Comparison of ENCODE assay signal across 14 cellular contexts in genomic region chr1:20322825-20323612, GRCh38. TPM values are rescaled to one million over a fixed set of nuclear protein-coding genes. Genes with fewer than 3 reads are reported as not detected.
DNase-seq lines count a peak whose midpoint lies in the region; ATAC-seq and TF ChIP-seq lines count a peak whose summit lies in the region.
"Had no signal": no experiment of that assay in that cellular context is flagged by ENCODE, and none has a peak within 500 bp of the region (broad histone marks: within the 10 kb centered on the region; RNA-seq: fewer than 3 reads in every experiment).

No MANE protein-coding gene starts in this region.

- H3K4me3 ChIP-seq in OCI-LY3 (ENCODE audit: low read length) = no peak overlapping the region
- H3K4me3 ChIP-seq in fibroblast of pulmonary artery (replicated peaks; ENCODE audit: low read depth, low read length) = no peak overlapping the region
- H3K4me3 ChIP-seq in lower leg skin (ENCODE audit: low read depth, poor library complexity, severe bottlenecking) = no peak overlapping the region
- H3K4me3 ChIP-seq: thyroid gland had no signal

- no peaks in the 10 kb centered on the region for H3K9me3 Mint-ChIP-seq in activated T-cell treated with anti-CD3 and anti-CD28 coated beads, Interleukin-2, amount 50 U/mL, for 4 hours

- no peaks in the 10 kb centered on the region for H3K36me3 Mint-ChIP-seq in activated T-cell treated with anti-CD3 and anti-CD28 coated beads, Interleukin-2, amount 50 U/mL, for 4 hours (ENCODE audit: insufficient read depth)

- H3K9me3 ChIP-seq in OCI-LY3 (ENCODE audit: insufficient read depth, low read length) = no peaks in the 10 kb centered on the region
- H3K9me3 ChIP-seq: thyroid gland had no signal

- peak overlapping the region; percentile 54 for H3K4me3 Mint-ChIP-seq in activated T-cell treated with anti-CD3 and anti-CD28 coated beads, Interleukin-2, amount 50 U/mL, for 4 hours

- H3K4me1 Mint-ChIP-seq in activated T-cell treated with anti-CD3 and anti-CD28 coated beads, Interleukin-2, amount 50 U/mL, for 4 hours (ENCODE audit: low read depth) = peaks cover 33% of the 10 kb centered on the region

- H3K36me3 ChIP-seq in OCI-LY3 (replicated peaks; ENCODE audit: low read depth, low read length) = no peaks in the 10 kb centered on the region
- H3K36me3 ChIP-seq: thyroid gland had no signal

- H3K27me3 Mint-ChIP-seq in activated T-cell treated with anti-CD3 and anti-CD28 coated beads, Interleukin-2, amount 50 U/mL, for 4 hours (ENCODE audit: low read depth) = peaks cover 3% of the 10 kb centered on the region

- TF ChIP-seq CTCF in OCI-LY3 (IDR thresholded peaks at IDR 0.05; ENCODE audit: low read depth, low read length) (no peak), fibroblast of pulmonary artery (IDR thresholded peaks at IDR 0.05; ENCODE audit: low read length, missing control alignments) (no peak), lower leg skin (IDR thresholded peaks at IDR 0.05) (no peak)

- intact Hi-C loops in lower leg skin (cut with DNase I; ENCODE audit: low total_unique reads) = no loop called here

- ATAC-seq in activated T-cell treated with anti-CD3 and anti-CD28 coated beads, Interleukin-2, amount 50 U/mL, for 4 hours = peak; percentile 60 to 76
- peak; percentile 68 for ATAC-seq in stimulated activated naive CD8-positive, alpha-beta T cell treated with anti-CD3 and anti-CD28 coated beads, Interleukin-15, Interleukin-2, amounts not matched to agents 100 U/mL and 50 U/mL, for 24 hours
- ATAC-seq in HG02798 (IDR thresholded peaks at IDR 0.05; ENCODE audit: poor library complexity, unreplicated experiment) = no peak
- ATAC-seq in GM21528 (IDR thresholded peaks at IDR 0.05; ENCODE audit: low FRiP score, unreplicated experiment) = no peak

- TF ChIP-seq POLR2A in lower leg skin (IDR thresholded peaks at IDR 0.05) = no peak

- H2AFZ ChIP-seq in OCI-LY3 (ENCODE audit: low read depth, low read length) = 0 out of 2 replicates have a peak overlapping the region, but pooled peaks have one; percentile 39

- no peak for DNase-seq in activated T-cell treated with anti-CD3 and anti-CD28 coated beads, Interleukin-2, amount 50 U/mL, for 4 hours
- DNase-seq in fibroblast of pulmonary artery (ENCODE audit: low read depth) = peak; percentile 14
- DNase-seq in stimulated activated naive CD8-positive, alpha-beta T cell treated with anti-CD3 and anti-CD28 coated beads, Interleukin-15, Interleukin-2, amounts not matched to agents 100 U/mL and 50 U/mL, for 24 hours = peak; percentile 18
- DNase-seq in lower leg skin (ENCODE audit: low spot score in 2 of 2) = no peak
- DNase-seq in NCI-H2227 (lab: John Stamatoyannopoulos, UW; ENCODE audit: unreplicated experiment) = no peak
- DNase-seq: GDM1, mesendoderm, NCI-H226, thyroid gland had no signal

- H3K9ac ChIP-seq in OCI-LY3 (ENCODE audit: low read length) = peak overlapping the region; percentile 62; the same call in 1 of the 2 replicates

- no peaks in the 10 kb centered on the region for H3K27me3 ChIP-seq in OCI-LY3 (ENCODE audit: low read depth, low read length)
- H3K27me3 ChIP-seq: thyroid gland had no signal

- WGBS in lower leg skin, 2 donors = 92 to 94% methylated on average over 23 of the region's 23 CpGs

- H3K4me1 ChIP-seq in OCI-LY3 (ENCODE audit: low read length) = peaks cover 39% of the 10 kb centered on the region

- no peaks in the 10 kb centered on the region for H3K79me2 ChIP-seq in OCI-LY3 (ENCODE audit: low read length)

- H3K4me2 ChIP-seq in OCI-LY3 (ENCODE audit: low read length) = peak overlapping the region; percentile 77

- H3K27ac ChIP-seq in OCI-LY3 (ENCODE audit: low read length) = peak overlapping the region; percentile 74; the same call in 1 of the 2 replicates
- H3K27ac ChIP-seq: thyroid gland had no signal

- H4K20me1 ChIP-seq in OCI-LY3 (ENCODE audit: insufficient read depth, low read length) = no peaks in the 10 kb centered on the region

RNA-seq across cellular contexts. Expression of gene VWA5B1, which starts 32.3 kb away (rescaled TPM):
- total RNA-seq in activated T-cell treated with anti-CD3 and anti-CD28 coated beads, Interleukin-2, amount 50 U/mL, for 4 hours = not detected
- not detected for total RNA-seq in lower leg skin
- total RNA-seq: HT-29; T-helper 1 cell treated with Interleukin-12 subunit alpha and Interleukin-12 subunit beta and Interleukin-4 antibody, amounts not matched to agents 30 ng/mL and 1 ng/mL, for 36 hours had no signal

Comparison
In these comparisons a context has a peak if more than half of its experiments do, and no peak if none do; other contexts are left out.
1. ATAC-seq: peak in activated T-cell treated with anti-CD3 and anti-CD28 coated beads, Interleukin-2, amount 50 U/mL, for 4 hours (2 of 2) and stimulated activated naive CD8-positive, alpha-beta T cell treated with anti-CD3 and anti-CD28 coated beads, Interleukin-15, Interleukin-2, amounts not matched to agents 100 U/mL and 50 U/mL, for 24 hours (single experiment); none in HG02798 (single experiment) and GM21528 (single experiment).
2. DNase-seq: peak in fibroblast of pulmonary artery (single experiment) and stimulated activated naive CD8-positive, alpha-beta T cell treated with anti-CD3 and anti-CD28 coated beads, Interleukin-15, Interleukin-2, amounts not matched to agents 100 U/mL and 50 U/mL, for 24 hours (single experiment); none in activated T-cell treated with anti-CD3 and anti-CD28 coated beads, Interleukin-2, amount 50 U/mL, for 4 hours (single experiment), lower leg skin (0 of 2) and NCI-H2227 (single experiment).